Comparison of ENCODE assay signal across 8 cellular contexts in genomic region chr10:25425776-25426175, GRCh38.
"Had no signal": no experiment of that assay in that cellular context is flagged by ENCODE, and none has a peak within 500 bp of the region (broad histone marks: within the 10 kb centered on the region; RNA-seq: fewer than 3 reads in every experiment).

No MANE protein-coding gene starts in this region.

- H3K27ac Mint-ChIP-seq: GM23338, H9, HFFc6 had no signal

- H3K27ac ChIP-seq: GM23248 had no signal

- H3K4me3 Mint-ChIP-seq: GM23338, H9, HFFc6 had no signal

- H3K9me3 ChIP-seq: HAP-1 had no signal

- H3K4me1 Mint-ChIP-seq: GM23338, H9 had no signal

- H3K9ac ChIP-seq: GM23248 had no signal

- H3K4me2 ChIP-seq: GM23338 had no signal

- H3K36me3 ChIP-seq: HAP-1 had no signal

- ATAC-seq: GM23338, HCT116 had no signal

- DNase-seq: GM23248, GOT3, H7, H9, HFFc6 had no signal

- H2AFZ ChIP-seq: GM23248, GM23338 had no signal

- H3K4me1 ChIP-seq: HAP-1 had no signal

- H3K4me3 ChIP-seq: GM23248, GM23338, HAP-1 had no signal
